Comparison of ENCODE assay signal across 28 cellular contexts in genomic region chr20:62800314-62801259, GRCh38. TPM values are rescaled to one million over a fixed set of nuclear protein-coding genes. Genes with fewer than 3 reads are reported as not detected.
DNase-seq lines count a peak whose midpoint lies in the region; ATAC-seq and TF ChIP-seq lines count a peak whose summit lies in the region.
"Had no signal": no experiment of that assay in that cellular context is flagged by ENCODE, and none has a peak within 500 bp of the region (broad histone marks: within the 10 kb centered on the region; RNA-seq: fewer than 3 reads in every experiment).

No MANE protein-coding gene starts in this region.

- POLR2A ChIA-PET in RWPE1 (lab: Yijun Ruan, JAX; ENCODE audit: low non-redundant PET): interaction anchor here (0.5 kb wide), 1 partner anchor 496 kb away, joined by 3 read pairs; no protein-coding TSS in a partner anchor

- peaks cover 63% of the 10 kb centered on the region for H3K4me1 ChIP-seq in left ventricle myocardium inferior

- H3K27me3 ChIP-seq in left ventricle myocardium inferior (ENCODE audit: low read depth): no peaks in the 10 kb centered on the region
- H3K27me3 ChIP-seq: Peyer's patch, stomach, uterus had no signal

- DNase-seq in left ventricle myocardium inferior (no peak), left ventricle myocardium superior (no peak), RWPE1 (ENCODE audit: low spot score) (no peak), inferior parietal cortex (ENCODE audit: extremely low spot score) (peak; percentile 37), type B pancreatic cell (ENCODE audit: extremely low spot score, unreplicated experiment) (no peak), ACHN (no peak)
- no peak for DNase-seq in activated T-helper 2 cell treated with anti-CD3 and anti-CD28 coated beads, Interferon-gamma antibody, Interleukin-2, Interleukin-4, amounts not matched to agents 10 μg/mL and 5 μg/mL and 100 μg/mL, durations not matched to agents 14 hours and 24 hours and 36 hours (ENCODE audit: low spot score)
- DNase-seq: activated CD4-positive, alpha-beta T cell treated with anti-CD3 and anti-CD28 coated beads for 4 hours; activated naive CD8-positive, alpha-beta T cell treated with anti-CD3 and anti-CD28 coated beads for 36 hours; COR-L47; kidney glomerular epithelial cell; NCI-H2029 treated with DMSO at 0.1 percent for 48 hours; NCI-H2227 treated with DMSO at 0.1 percent for 48 hours; NCI-H748 treated with DMSO at 0.1 percent for 48 hours; Peyer's patch; SIG-M5; stimulated activated CD4-positive, alpha-beta T cell treated with anti-CD3 and anti-CD28 coated beads, Interleukin-4, amount 100 ng/mL, for 1 hour; stomach; SW 1271; T1000 had no signal

- H3K36me3 Mint-ChIP-seq in type B pancreatic cell: peaks cover 16% of the 10 kb centered on the region
- peaks cover 33% of the 10 kb centered on the region for H3K36me3 Mint-ChIP-seq in activated T-helper 2 cell treated with anti-CD3 and anti-CD28 coated beads, Interferon-gamma antibody, Interleukin-2, Interleukin-4, amounts not matched to agents 10 μg/mL and 5 μg/mL and 100 μg/mL, durations not matched to agents 14 hours and 24 hours and 36 hours (ENCODE audit: low read depth)

- peaks cover 35% of the 10 kb centered on the region for H3K36me3 ChIP-seq in left ventricle myocardium inferior
- H3K36me3 ChIP-seq: uterus had no signal

- no peak overlapping the region for H3K27ac Mint-ChIP-seq in type B pancreatic cell
- H3K27ac Mint-ChIP-seq in activated T-helper 2 cell treated with anti-CD3 and anti-CD28 coated beads, Interferon-gamma antibody, Interleukin-2, Interleukin-4, amounts not matched to agents 10 μg/mL and 5 μg/mL and 100 μg/mL, durations not matched to agents 14 hours and 24 hours and 36 hours: no peak overlapping the region
- H3K27ac Mint-ChIP-seq: activated naive CD8-positive, alpha-beta T cell treated with anti-CD3 and anti-CD28 coated beads for 36 hours had no signal

- H3K4me3 Mint-ChIP-seq in type B pancreatic cell: peak overlapping the region; percentile 54
- no peak overlapping the region for H3K4me3 Mint-ChIP-seq in activated T-helper 2 cell treated with anti-CD3 and anti-CD28 coated beads, Interferon-gamma antibody, Interleukin-2, Interleukin-4, amounts not matched to agents 10 μg/mL and 5 μg/mL and 100 μg/mL, durations not matched to agents 14 hours and 24 hours and 36 hours (ENCODE audit: low read depth)
- H3K4me3 Mint-ChIP-seq: activated naive CD8-positive, alpha-beta T cell treated with anti-CD3 and anti-CD28 coated beads for 36 hours; central memory CD8-positive, alpha-beta T cell had no signal

- H3K27ac ChIP-seq in left ventricle myocardium inferior (replicated peaks) (peak overlapping the region; percentile 79), RWPE1 (peak overlapping the region; percentile 97)
- H3K27ac ChIP-seq: HL-60, parathyroid adenoma, Peyer's patch, uterus, VCaP had no signal

- CTCF ChIA-PET in RWPE1 (lab: Yijun Ruan, JAX): no interaction called here

- no peak for ATAC-seq in left ventricle myocardium superior
- ATAC-seq: GM12878 had no signal

- H3K4me3 ChIP-seq in left ventricle myocardium inferior: no peak overlapping the region
- H3K4me3 ChIP-seq: GM12878, lung, Peyer's patch, stomach, uterus had no signal

- intact Hi-C loops in left ventricle myocardium inferior (cut with micrococcal nuclease) (no loop called here), left ventricle myocardium superior (cut with micrococcal nuclease) (loop anchor here (10.0 kb wide), 1 partner anchor 136 kb away; no protein-coding TSS in a partner anchor)
- intact Hi-C loops in activated T-helper 2 cell treated with anti-CD3 and anti-CD28 coated beads, Interferon-gamma antibody, Interleukin-2, Interleukin-4, amounts not matched to agents 10 μg/mL and 5 μg/mL and 100 μg/mL, durations not matched to agents 14 hours and 24 hours and 36 hours (cut with micrococcal nuclease): no loop called here

- H3K27me3 Mint-ChIP-seq in type B pancreatic cell: peaks cover 3% of the 10 kb centered on the region
- H3K27me3 Mint-ChIP-seq in activated T-helper 2 cell treated with anti-CD3 and anti-CD28 coated beads, Interferon-gamma antibody, Interleukin-2, Interleukin-4, amounts not matched to agents 10 μg/mL and 5 μg/mL and 100 μg/mL, durations not matched to agents 14 hours and 24 hours and 36 hours (ENCODE audit: low read depth): no peaks in the 10 kb centered on the region
- H3K27me3 Mint-ChIP-seq: activated naive CD8-positive, alpha-beta T cell treated with anti-CD3 and anti-CD28 coated beads for 36 hours; central memory CD8-positive, alpha-beta T cell had no signal

- H3K9me3 Mint-ChIP-seq in type B pancreatic cell: no peaks in the 10 kb centered on the region
- H3K9me3 Mint-ChIP-seq in activated T-helper 2 cell treated with anti-CD3 and anti-CD28 coated beads, Interferon-gamma antibody, Interleukin-2, Interleukin-4, amounts not matched to agents 10 μg/mL and 5 μg/mL and 100 μg/mL, durations not matched to agents 14 hours and 24 hours and 36 hours: no peaks in the 10 kb centered on the region
- H3K9me3 Mint-ChIP-seq: activated naive CD8-positive, alpha-beta T cell treated with anti-CD3 and anti-CD28 coated beads for 36 hours; central memory CD8-positive, alpha-beta T cell had no signal

- H3K4me1 Mint-ChIP-seq in type B pancreatic cell (ENCODE audit: unreplicated experiment): peaks cover 14% of the 10 kb centered on the region
- H3K4me1 Mint-ChIP-seq in activated T-helper 2 cell treated with anti-CD3 and anti-CD28 coated beads, Interferon-gamma antibody, Interleukin-2, Interleukin-4, amounts not matched to agents 10 μg/mL and 5 μg/mL and 100 μg/mL, durations not matched to agents 14 hours and 24 hours and 36 hours (ENCODE audit: low read depth): peaks cover 16% of the 10 kb centered on the region

- TF ChIP-seq CTCF in left ventricle myocardium inferior (IDR thresholded peaks at IDR 0.05; ENCODE audit: borderline replicate concordance): no peak
- TF ChIP-seq CTCF in RWPE1 (conservative IDR thresholded peaks at IDR 0.05; ENCODE audit: low read depth): no peak
- no peak for TF ChIP-seq CTCF in type B pancreatic cell (conservative IDR thresholded peaks at IDR 0.05)

- in situ Hi-C loops in ACHN (cut with HindIII; ENCODE audit: low pct_ligation_motif_present, low pct_unique_long_range_greater_than_20kb, low sequenced_read_pairs): no loop called here

- no peaks in the 10 kb centered on the region for H3K9me3 ChIP-seq in left ventricle myocardium inferior (replicated peaks)
- H3K9me3 ChIP-seq: Peyer's patch, stomach, uterus had no signal

RNA-seq across cellular contexts. Expression of gene OGFR, which starts 4.0 kb away (rescaled TPM):
- total RNA-seq in left ventricle myocardium inferior (19.2 TPM), left ventricle myocardium superior (21.0 TPM), type B pancreatic cell (ENCODE audit: low replicate concordance) (42.8 and 49.6 TPM in 2 replicates)
- total RNA-seq in activated T-helper 2 cell treated with anti-CD3 and anti-CD28 coated beads, Interferon-gamma antibody, Interleukin-2, Interleukin-4, amounts not matched to agents 10 μg/mL and 5 μg/mL and 100 μg/mL, durations not matched to agents 14 hours and 24 hours and 36 hours: 54.3 and 55.7 TPM in 2 replicates

RNA-seq across cellular contexts. Expression of gene MRGBP, which starts 4.3 kb away (rescaled TPM):
- total RNA-seq in left ventricle myocardium inferior: 9.8 TPM
- total RNA-seq in left ventricle myocardium superior: 11.1 TPM
- 8.4 and 14.6 TPM in 2 replicates for total RNA-seq in type B pancreatic cell (ENCODE audit: low replicate concordance)
- 17.9 and 18.2 TPM in 2 replicates for total RNA-seq in activated T-helper 2 cell treated with anti-CD3 and anti-CD28 coated beads, Interferon-gamma antibody, Interleukin-2, Interleukin-4, amounts not matched to agents 10 μg/mL and 5 μg/mL and 100 μg/mL, durations not matched to agents 14 hours and 24 hours and 36 hours

RNA-seq across cellular contexts. Expression of gene COL9A3, which starts 16.3 kb away (rescaled TPM):
- total RNA-seq in left ventricle myocardium inferior: 2.1 TPM
- total RNA-seq in left ventricle myocardium superior: 2.9 TPM
- total RNA-seq in type B pancreatic cell (ENCODE audit: low replicate concordance): 8.8 and 21.2 TPM in 2 replicates
- total RNA-seq in activated T-helper 2 cell treated with anti-CD3 and anti-CD28 coated beads, Interferon-gamma antibody, Interleukin-2, Interleukin-4, amounts not matched to agents 10 μg/mL and 5 μg/mL and 100 μg/mL, durations not matched to agents 14 hours and 24 hours and 36 hours: 0.27 and 0.32 TPM in 2 replicates
- total RNA-seq: H4 had no signal
